11 cellular contexts compared by ENCODE assay signal in the genomic region with DNA sequence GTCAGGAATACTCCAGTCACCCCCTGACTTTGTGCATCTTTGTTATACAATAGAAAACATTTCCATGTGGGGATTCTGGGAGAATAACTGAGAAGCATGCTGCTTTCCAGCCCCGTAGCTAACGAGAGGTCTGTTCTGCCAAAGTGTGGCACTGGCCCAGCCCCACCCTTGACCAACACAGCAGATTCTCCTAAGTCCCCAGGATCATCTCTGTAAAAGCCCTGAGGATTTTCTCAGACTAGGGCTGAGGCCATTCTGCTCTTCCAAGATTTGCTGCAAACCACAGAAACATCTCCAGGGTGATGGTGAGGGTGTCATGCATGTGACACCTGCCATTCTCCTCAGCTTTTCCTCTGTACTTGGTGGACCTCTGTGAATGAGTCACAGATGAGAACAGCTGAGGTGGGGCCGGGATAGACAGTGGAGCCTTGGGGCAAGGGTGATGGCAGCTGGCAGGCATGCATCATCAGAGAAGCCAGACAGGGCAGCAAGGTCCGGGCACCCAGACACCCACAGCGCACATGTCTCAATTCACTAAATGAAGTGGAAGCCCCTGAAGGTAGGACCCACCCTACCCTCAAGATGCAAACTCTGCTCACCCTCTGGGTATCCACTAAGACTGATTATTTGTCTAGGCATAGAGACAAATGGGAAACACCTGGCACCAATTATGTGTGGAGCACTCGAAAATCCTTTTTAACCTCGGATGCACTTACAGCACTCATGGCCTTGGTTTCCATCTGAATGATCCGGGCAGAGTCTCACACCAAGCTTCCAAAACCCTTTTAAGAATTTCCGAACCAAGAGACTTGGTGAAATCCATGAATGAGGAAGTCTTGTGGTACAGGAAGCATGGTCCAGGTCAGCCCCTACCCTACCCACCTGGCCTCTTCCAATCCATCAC. TPM values are rescaled to one million over a fixed set of nuclear protein-coding genes. Genes with fewer than 3 reads are reported as not detected.
DNase-seq lines count a peak whose midpoint lies in the region; ATAC-seq and TF ChIP-seq lines count a peak whose summit lies in the region.
"Had no signal": no experiment of that assay in that cellular context is flagged by ENCODE, and none has a peak within 500 bp of the region (broad histone marks: within the 10 kb centered on the region; RNA-seq: fewer than 3 reads in every experiment).

No MANE protein-coding gene starts in this region.

- peaks cover 42% of the 10 kb centered on the region for H3K4me1 Mint-ChIP-seq in activated CD8-positive, alpha-beta memory T cell treated with anti-CD3 and anti-CD28 coated beads, Interleukin-2, amount 10 ng/mL, durations not matched to agents 7 days and 5 days

- H3K36me3 Mint-ChIP-seq in activated CD8-positive, alpha-beta memory T cell treated with anti-CD3 and anti-CD28 coated beads, Interleukin-2, amount 10 ng/mL, durations not matched to agents 7 days and 5 days = no peaks in the 10 kb centered on the region

- H3K27me3 Mint-ChIP-seq in activated CD8-positive, alpha-beta memory T cell treated with anti-CD3 and anti-CD28 coated beads, Interleukin-2, amount 10 ng/mL, durations not matched to agents 7 days and 5 days = no peaks in the 10 kb centered on the region
- H3K27me3 Mint-ChIP-seq: B cell had no signal

- in situ Hi-C loops in astrocyte of the spinal cord (cut with HindIII; ENCODE audit: low sequenced_read_pairs) = no loop called here

- TF ChIP-seq CTCF in astrocyte of the spinal cord (IDR thresholded peaks at IDR 0.05; ENCODE audit: low read depth, low read length) = no peak

- no peak overlapping the region for H3K4me3 ChIP-seq in astrocyte of the spinal cord (ENCODE audit: low read depth, low read length)
- H3K4me3 ChIP-seq: lung had no signal

- intact Hi-C loops in sciatic nerve (cut with DNase I) = no loop called here

- H3K9me3 Mint-ChIP-seq in activated CD8-positive, alpha-beta memory T cell treated with anti-CD3 and anti-CD28 coated beads, Interleukin-2, amount 10 ng/mL, durations not matched to agents 7 days and 5 days (ENCODE audit: low read depth) = no peaks in the 10 kb centered on the region
- H3K9me3 Mint-ChIP-seq: T-helper 1 cell treated with Interleukin-12 subunit alpha and Interleukin-12 subunit beta and Interleukin-4 antibody, amounts not matched to agents 30 μg/mL and 1 μg/mL, for 36 hours had no signal

- CTCF ChIA-PET in activated CD8-positive, alpha-beta memory T cell treated with anti-CD3 and anti-CD28 coated beads, Interleukin-2, amount 10 ng/mL, durations not matched to agents 7 days and 5 days (lab: Charles Lee) = no interaction called here

- H3K4me3 Mint-ChIP-seq in activated CD8-positive, alpha-beta memory T cell treated with anti-CD3 and anti-CD28 coated beads, Interleukin-2, amount 10 ng/mL, durations not matched to agents 7 days and 5 days = no peak overlapping the region
- H3K4me3 Mint-ChIP-seq: B cell; T-helper 1 cell treated with Interleukin-12 subunit alpha and Interleukin-12 subunit beta and Interleukin-4 antibody, amounts not matched to agents 30 μg/mL and 1 μg/mL, for 36 hours had no signal

- ATAC-seq in sciatic nerve (peak; percentile 17), HG02588 (IDR thresholded peaks at IDR 0.05; ENCODE audit: unreplicated experiment) (no peak)
- ATAC-seq in activated CD8-positive, alpha-beta memory T cell treated with anti-CD3 and anti-CD28 coated beads, Interleukin-2, amount 10 ng/mL, durations not matched to agents 7 days and 5 days = no peak

- DNase-seq in NCI-H510A treated with DMSO at 0.1 percent for 48 hours (lab: John Stamatoyannopoulos, UW) = peak; percentile 48
- DNase-seq in NCI-H510A (lab: John Stamatoyannopoulos, UW) = no peak
- peak; percentile 92 for DNase-seq in M059J (ENCODE audit: low read depth)
- DNase-seq in astrocyte of the spinal cord (ENCODE audit: low read depth, low spot score) = peak; percentile 38
- no peak for DNase-seq in sciatic nerve (ENCODE audit: low spot score)
- no peak for DNase-seq in NOMO-1 treated with DMSO at 0.1 percent for 48 hours (lab: John Stamatoyannopoulos, UW; ENCODE audit: unreplicated experiment)
- no peak for DNase-seq in activated CD8-positive, alpha-beta memory T cell treated with anti-CD3 and anti-CD28 coated beads, Interleukin-2, amount 10 ng/mL, durations not matched to agents 7 days and 5 days

- no peak overlapping the region for H3K27ac Mint-ChIP-seq in activated CD8-positive, alpha-beta memory T cell treated with anti-CD3 and anti-CD28 coated beads, Interleukin-2, amount 10 ng/mL, durations not matched to agents 7 days and 5 days
- H3K27ac Mint-ChIP-seq: B cell had no signal

RNA-seq across cellular contexts. Expression of a gene that starts 20.1 kb away (rescaled TPM):
- total RNA-seq in M059J (2014; rRNA removed; shearing (Covaris generic)) = 10.0 and 25.0 TPM in 2 replicates
- total RNA-seq in sciatic nerve = 204 TPM
- total RNA-seq in activated CD8-positive, alpha-beta memory T cell treated with anti-CD3 and anti-CD28 coated beads, Interleukin-2, amount 10 ng/mL, durations not matched to agents 7 days and 5 days = 10 to 100 TPM; 37.5 to 79.9 TPM

Comparison
In these comparisons a context has a peak if more than half of its experiments do, and no peak if none do; other contexts are left out.
1. DNase-seq: peak in NCI-H510A treated with DMSO at 0.1 percent for 48 hours (single experiment), M059J (single experiment) and astrocyte of the spinal cord (single experiment); none in NCI-H510A (single experiment), sciatic nerve (single experiment), NOMO-1 treated with DMSO at 0.1 percent for 48 hours (single experiment) and activated CD8-positive, alpha-beta memory T cell treated with anti-CD3 and anti-CD28 coated beads, Interleukin-2, amount 10 ng/mL, durations not matched to agents 7 days and 5 days (single experiment).